Comparison of ENCODE assay signal across 13 cellular contexts in genomic region chr16:11101695-11102522, GRCh38.
A peak's percentile ranks its signal among the peaks of the same experiment; 100 is the strongest.
DNase-seq lines count a peak whose midpoint lies in the region; ATAC-seq and TF ChIP-seq lines count a peak whose summit lies in the region.
"Had no signal": no experiment of that assay in that cellular context is flagged by ENCODE, and none has a peak within 500 bp of the region (broad histone marks: within the 10 kb centered on the region; RNA-seq: fewer than 3 reads in every experiment).

No MANE protein-coding gene starts in this region.

- no peak overlapping the region for H3K9ac ChIP-seq in PC-3 (ENCODE audit: low read length)

- DNase-seq in AG04450 (ENCODE audit: low read depth, low spot score) (peak; percentile 71), NCI-H1694 (lab: John Stamatoyannopoulos, UW) (peak; percentile 16), astrocyte of the spinal cord (ENCODE audit: low read depth, low spot score) (no peak), right lobe of liver (no peak), NCI-H526 treated with DMSO at 0.1 percent for 48 hours (lab: John Stamatoyannopoulos, UW) (no peak), PC-3 (no peak)
- no peak for DNase-seq in effector memory CD4-positive, alpha-beta T cell
- DNase-seq: activated B cell treated with CpG ODN at 0.5 μM for 24 hours; CD8-positive, alpha-beta T cell; gastrocnemius medialis; substantia nigra had no signal

- peak in 3 of 4 donors; percentile 16 to 51 (median 33) for ATAC-seq in right lobe of liver
- ATAC-seq in GM19455 (IDR thresholded peaks at IDR 0.05; ENCODE audit: unreplicated experiment), result no peak
- no peak for ATAC-seq in PC-3
- ATAC-seq: CD8-positive, alpha-beta T cell; gastrocnemius medialis; GM12878 had no signal

- no peaks in the 10 kb centered on the region for H3K9me2 ChIP-seq in PC-3 (replicated peaks; ENCODE audit: low read length)

- H3K4me2 ChIP-seq in PC-3 (ENCODE audit: low read length), result no peak overlapping the region

- H3K4me1 ChIP-seq in right lobe of liver (peaks cover 0 to 35% (median 7%) of the 10 kb centered on the region in 4 donors), PC-3 (ENCODE audit: insufficient read depth, low read length) (peaks cover 19% of the 10 kb centered on the region)
- peaks cover 16% of the 10 kb centered on the region for H3K4me1 ChIP-seq in effector memory CD4-positive, alpha-beta T cell (ENCODE audit: control insufficient read depth, insufficient read depth, low read length, poor library complexity, severe bottlenecking)

- in situ Hi-C loops in astrocyte of the spinal cord (cut with HindIII; ENCODE audit: low sequenced_read_pairs), result no loop called here

- H3K9me3 ChIP-seq in AG04450 (ENCODE audit: control insufficient read depth, insufficient read depth, low read length), result no peaks in the 10 kb centered on the region
- no peaks in the 10 kb centered on the region for H3K9me3 ChIP-seq in right lobe of liver
- no peaks in the 10 kb centered on the region for H3K9me3 ChIP-seq in effector memory CD4-positive, alpha-beta T cell (ENCODE audit: control insufficient read depth, low read length)
- no peaks in the 10 kb centered on the region for H3K9me3 ChIP-seq in PC-3 (ENCODE audit: low read length)
- H3K9me3 ChIP-seq: gastrocnemius medialis had no signal

- H3F3A ChIP-seq in PC-3 (ENCODE audit: low read length, unreplicated experiment), result no peaks in the 10 kb centered on the region

- H3K4me3 ChIP-seq in AG04450 (ENCODE audit: low read depth, low read length) (no peak overlapping the region), astrocyte of the spinal cord (ENCODE audit: low read depth, low read length) (no peak overlapping the region), right lobe of liver (no peak overlapping the region), PC-3 (ENCODE audit: low read length) (no peak overlapping the region)
- H3K4me3 ChIP-seq in effector memory CD4-positive, alpha-beta T cell (ENCODE audit: insufficient read depth, low read depth, low read length, poor library complexity, severe bottlenecking), result no peak overlapping the region
- H3K4me3 ChIP-seq: gastrocnemius medialis, GM12878 had no signal

- POLR2A ChIA-PET in AG04450 (lab: Yijun Ruan, JAX) (interaction anchor here (0.7 to 1.2 kb wide), 8 partner anchors 13 to 154 kb away, joined by 3 to 17 read pairs (median 4); partner anchors contain the start of gene SOCS1), PC-3 (lab: Charles Lee; ENCODE audit: unreplicated experiment) (no interaction called here)

- no peaks in the 10 kb centered on the region for H4K20me1 ChIP-seq in PC-3 (ENCODE audit: low read length)

- H3K79me2 ChIP-seq in PC-3 (ENCODE audit: low read length), result no peaks in the 10 kb centered on the region

- no peak overlapping the region for H2AFZ ChIP-seq in PC-3 (ENCODE audit: low read length)

- H3K27me3 ChIP-seq in AG04450 (ENCODE audit: control insufficient read depth, insufficient read depth, low read length) (no peaks in the 10 kb centered on the region), right lobe of liver (no peaks in the 10 kb centered on the region), PC-3 (ENCODE audit: low read length) (no peaks in the 10 kb centered on the region)
- no peaks in the 10 kb centered on the region for H3K27me3 ChIP-seq in effector memory CD4-positive, alpha-beta T cell (replicated peaks; ENCODE audit: control insufficient read depth, insufficient read depth, low read length, poor library complexity, severe bottlenecking)
- H3K27me3 ChIP-seq: gastrocnemius medialis had no signal

- peak; percentile 50 for TF ChIP-seq CTCF in AG04450 (IDR thresholded peaks at IDR 0.05; ENCODE audit: low read depth, low read length)
- peak; percentile 21 for TF ChIP-seq CTCF in astrocyte of the spinal cord (IDR thresholded peaks at IDR 0.05; ENCODE audit: low read depth, low read length)
- peak in 3 of 4 donors; percentile 6 to 20 (median 11) for TF ChIP-seq CTCF in right lobe of liver (IDR thresholded peaks at IDR 0.05)
- TF ChIP-seq CTCF in PC-3 (conservative IDR thresholded peaks at IDR 0.05; ENCODE audit: low read depth, low read length), result no peak

- H3K27ac ChIP-seq in AG04450 (ENCODE audit: low read depth, low read length) (peak overlapping the region; percentile 98), right lobe of liver (peak overlapping the region in 2 of 3 donors; percentile 41 to 51), PC-3 (ENCODE audit: low read length) (no peak overlapping the region)
- no peak overlapping the region for H3K27ac ChIP-seq in effector memory CD4-positive, alpha-beta T cell (ENCODE audit: insufficient read depth, low read length, poor library complexity, severe bottlenecking)

- 59% methylated on average over 9 of the region's 9 CpGs for WGBS in right lobe of liver (ENCODE audit: insufficient coverage, low coverage, low lambda C conversion rate, missing lambda C conversion rate)

- CTCF ChIA-PET in AG04450 (lab: Charles Lee) (interaction anchor here (0.9 to 1.8 kb wide), 6 partner anchors 10 to 154 kb away, joined by 3 to 12 read pairs (median 3); partner anchors contain the start of gene SOCS1), PC-3 (lab: Charles Lee) (interaction anchor here (0.6 to 1.0 kb wide), 2 partner anchors 32 to 153 kb away, joined by 3 read pairs; no protein-coding TSS in a partner anchor)

- intact Hi-C loops in right lobe of liver (cut with DNase I), result no loop called here
- intact Hi-C loops in PC-3 (cut with micrococcal nuclease), result no loop called here

- H3K36me3 ChIP-seq in right lobe of liver, result peaks cover 0 to 2% (median 0%) of the 10 kb centered on the region in 4 donors
- H3K36me3 ChIP-seq in effector memory CD4-positive, alpha-beta T cell (ENCODE audit: control insufficient read depth, insufficient read depth, low read length), result no peaks in the 10 kb centered on the region
- H3K36me3 ChIP-seq in PC-3 (ENCODE audit: low read depth, low read length), result no peaks in the 10 kb centered on the region
- H3K36me3 ChIP-seq: gastrocnemius medialis had no signal

- no TSS peak for BruUV-seq in PC-3 (replicated peaks; lab: Mats Ljungman, UMichigan)

- TF ChIP-seq POLR2A in right lobe of liver (IDR thresholded peaks at IDR 0.05), result no peak

Comparison
In these comparisons a context has a peak if more than half of its experiments do, and no peak if none do; other contexts are left out.
1. DNase-seq: peak in AG04450 (single experiment) and NCI-H1694 (single experiment); none in astrocyte of the spinal cord (single experiment), right lobe of liver (0 of 3), NCI-H526 treated with DMSO at 0.1 percent for 48 hours (single experiment), effector memory CD4-positive, alpha-beta T cell (0 of 3) and PC-3 (single experiment).
2. H3K27ac ChIP-seq: peak in AG04450 (single experiment) and right lobe of liver (2 of 3); none in effector memory CD4-positive, alpha-beta T cell (single experiment) and PC-3 (single experiment).
3. ATAC-seq: peak in right lobe of liver (3 of 4); none in GM19455 (single experiment) and PC-3 (single experiment).